In genomic region chr2:27887830-27888229, GRCh38 we compare ENCODE assay signal across 17 cellular contexts. TPM values are rescaled to one million over a fixed set of nuclear protein-coding genes. Genes with fewer than 3 reads are reported as not detected.
DNase-seq lines count a peak whose midpoint lies in the region; ATAC-seq, FAIRE-seq and TF ChIP-seq lines count a peak whose summit lies in the region.
"Had no signal": no experiment of that assay in that cellular context is flagged by ENCODE, and none has a peak within 500 bp of the region (broad histone marks: within the 10 kb centered on the region; RNA-seq: fewer than 3 reads in every experiment).

No MANE protein-coding gene starts in this region.

- peaks cover 33% of the 10 kb centered on the region for H3K4me1 Mint-ChIP-seq in Calu3 (ENCODE audit: low read depth, unreplicated experiment)

- BruUV-seq in Calu3 (replicated peaks; lab: Mats Ljungman, UMichigan), result no TSS peak

- intact Hi-C loops in Calu3 (cut with micrococcal nuclease; ENCODE audit: unreplicated experiment) (loop anchor here (2.0 kb wide), 1 partner anchor 509 kb away; no protein-coding TSS in a partner anchor), sigmoid colon (cut with DNase I) (no loop called here), lower leg skin (cut with DNase I; ENCODE audit: low total_unique reads) (loop anchor here (5.0 kb wide), 1 partner anchor 514 kb away; no protein-coding TSS in a partner anchor)

- no peaks in the 10 kb centered on the region for H3K9me3 ChIP-seq in A549
- H3K9me3 ChIP-seq in adipocyte (ENCODE audit: control insufficient read depth, low read length), result no peaks in the 10 kb centered on the region
- no peaks in the 10 kb centered on the region for H3K9me3 ChIP-seq in sigmoid colon

- DNase-seq in A549 (ENCODE audit: low read depth in 1 of 2, low spot score in 1 of 2) (no peak), Calu3 (no peak), adipocyte (ENCODE audit: low read depth) (no peak), sigmoid colon (no peak), lower leg skin (ENCODE audit: low spot score in 2 of 2) (no peak), T-helper 9 cell (no peak)
- DNase-seq: activated CD4-positive, alpha-beta T cell treated with anti-CD3 and anti-CD28 coated beads for 1 hour; activated CD8-positive, alpha-beta memory T cell treated with anti-CD3 and anti-CD28 coated beads for 24 hours; hippocampal formation; NCI-H1417 treated with DMSO at 0.1 percent for 48 hours had no signal

- TF ChIP-seq EP300 in A549 (IDR thresholded peaks at IDR 0.05) (no peak), sigmoid colon (IDR thresholded peaks at IDR 0.05) (no peak)

- no peak for TF ChIP-seq RAD21 in A549 (conservative IDR thresholded peaks at IDR 0.05 in 1 of 2, IDR thresholded peaks at IDR 0.05 in 1 of 2)

- H3K4me1 ChIP-seq in A549 (peaks cover 72% of the 10 kb centered on the region), adipocyte (ENCODE audit: control insufficient read depth, insufficient read depth, low read length) (peaks cover 41% of the 10 kb centered on the region), sigmoid colon (peaks cover 0 to 28% (median 19%) of the 10 kb centered on the region in 4 donors)

- H3K36me3 ChIP-seq in adipocyte (ENCODE audit: control insufficient read depth, insufficient read depth, low read length, severe bottlenecking) (no peaks in the 10 kb centered on the region), sigmoid colon (no peaks in the 10 kb centered on the region)

- H3K9me3 Mint-ChIP-seq in Calu3 (ENCODE audit: low read depth, unreplicated experiment), result peaks cover under 1% of the 10 kb centered on the region
- H3K9me3 Mint-ChIP-seq: nephron had no signal

- H3K27me3 ChIP-seq in adipocyte (replicated peaks; ENCODE audit: control insufficient read depth, insufficient read depth, low read length), result no peaks in the 10 kb centered on the region
- H3K27me3 ChIP-seq in sigmoid colon, result no peaks in the 10 kb centered on the region

- no peaks in the 10 kb centered on the region for H3K27me3 Mint-ChIP-seq in Calu3 (ENCODE audit: unreplicated experiment)
- H3K27me3 Mint-ChIP-seq: activated naive CD8-positive, alpha-beta T cell; progenitor cell of endocrine pancreas had no signal

- ATAC-seq in A549, result no peak
- no peak for ATAC-seq in HG03520 (IDR thresholded peaks at IDR 0.05; ENCODE audit: unreplicated experiment)
- no peak for ATAC-seq in HG02885 (IDR thresholded peaks at IDR 0.05; ENCODE audit: poor library complexity, unreplicated experiment)

- H3K9ac ChIP-seq in adipocyte (ENCODE audit: low read length), result peak overlapping the region; percentile 90

- FAIRE-seq in A549 (lab: Jason Lieb, UNC), result no peak
- FAIRE-seq: islet of Langerhans had no signal

- H3K4me3 ChIP-seq in A549, result no peak overlapping the region
- no peak overlapping the region for H3K4me3 ChIP-seq in adipocyte (ENCODE audit: low read length)
- no peak overlapping the region for H3K4me3 ChIP-seq in sigmoid colon
- no peak overlapping the region for H3K4me3 ChIP-seq in lower leg skin (ENCODE audit: low read depth, poor library complexity, severe bottlenecking)

- peaks cover 26% of the 10 kb centered on the region for H3K36me3 Mint-ChIP-seq in Calu3 (ENCODE audit: insufficient read depth, unreplicated experiment)
- H3K36me3 Mint-ChIP-seq: brain had no signal

- H3K4me2 ChIP-seq in A549, result peak overlapping the region; percentile 82

- peak overlapping the region; percentile 94 to 97 for H3K27ac ChIP-seq in A549
- peak overlapping the region; percentile 91 to 97 (median 94) for H3K27ac ChIP-seq in sigmoid colon

- WGBS in A549 (ENCODE audit: missing lambda C conversion rate), result 91% methylated on average over 3 of the region's 3 CpGs
- 77 to 83% methylated on average over 3 of the region's 3 CpGs for WGBS in sigmoid colon, 2 donors
- 85 to 87% methylated on average over 3 of the region's 3 CpGs for WGBS in lower leg skin, 2 donors

- POLR2A ChIA-PET in A549 (lab: Yijun Ruan, JAX), result no interaction called here

- peak overlapping the region; percentile 97 for H3K27ac Mint-ChIP-seq in Calu3 (ENCODE audit: unreplicated experiment)
- H3K27ac Mint-ChIP-seq: activated naive CD8-positive, alpha-beta T cell; progenitor cell of endocrine pancreas had no signal

- CTCF ChIA-PET in A549 (lab: Yijun Ruan, JAX), result interaction anchor here (0.6 to 1.2 kb wide), 5 partner anchors 14 to 1022 kb away, joined by 3 to 4 read pairs (median 3); no protein-coding TSS in a partner anchor
- CTCF ChIA-PET in Calu3 (lab: Charles Lee), result no interaction called here

- TF ChIP-seq POLR2A in A549 (IDR thresholded peaks at IDR 0.05; ENCODE audit: low read length) (no peak), sigmoid colon (IDR thresholded peaks at IDR 0.05) (no peak), lower leg skin (IDR thresholded peaks at IDR 0.05) (no peak)

- TF ChIP-seq CTCF in A549 (IDR thresholded peaks at IDR 0.05) (no peak), Calu3 (IDR thresholded peaks at IDR 0.05; ENCODE audit: unreplicated experiment) (no peak), sigmoid colon (IDR thresholded peaks at IDR 0.05) (no peak), lower leg skin (IDR thresholded peaks at IDR 0.05) (no peak)

- no peak overlapping the region for H3K4me3 Mint-ChIP-seq in Calu3 (ENCODE audit: low read depth, unreplicated experiment)

TF ChIP-seq in A549, 52 proteins besides CTCF, POLR2A, EP300 and RAD21:
- no peak for TF ChIP-seq JUNB (IDR thresholded peaks at IDR 0.05)
- no peak for TF ChIP-seq KDM1A (IDR thresholded peaks at IDR 0.05; ENCODE audit: low read depth)
- TF ChIP-seq CHD2 (IDR thresholded peaks at IDR 0.05; ENCODE audit: low read length, partially characterized antibody), result no peak
- TF ChIP-seq MAZ (IDR thresholded peaks at IDR 0.05; ENCODE audit: borderline replicate concordance, low read depth, low read length), result no peak
- no peak for TF ChIP-seq GATA3 (IDR thresholded peaks at IDR 0.05; ENCODE audit: borderline replicate concordance)
- no peak for TF ChIP-seq JUN (IDR thresholded peaks at IDR 0.05)
- TF ChIP-seq CBX8 (IDR thresholded peaks at IDR 0.05), result no peak
- TF ChIP-seq HES2 (IDR thresholded peaks at IDR 0.05), result no peak
- TF ChIP-seq EHMT2 (IDR thresholded peaks at IDR 0.05; ENCODE audit: low read depth), result no peak
- no peak for TF ChIP-seq MYC (IDR thresholded peaks at IDR 0.05; ENCODE audit: borderline replicate concordance, low read length)
- no peak for TF ChIP-seq HOXA7 (CRISPR knock-in tag; IDR thresholded peaks at IDR 0.05)
- TF ChIP-seq POLR2AphosphoS2 (conservative IDR thresholded peaks at IDR 0.05; ENCODE audit: low read length), result no peak
- TF ChIP-seq ZNF302 (CRISPR knock-in tag; IDR thresholded peaks at IDR 0.05), result no peak
- TF ChIP-seq ZSCAN20 (CRISPR knock-in tag; IDR thresholded peaks at IDR 0.05), result no peak

RNA-seq across cellular contexts. Expression of gene RBKS, which starts 2.4 kb away (rescaled TPM):
- 7.4 and 8.5 TPM in 2 replicates for polyA plus RNA-seq in A549 (2011; rRNA removed)
- 5.5 and 6.7 TPM in 2 replicates for polyA plus RNA-seq in A549 (2012; cell fraction: cytosol; rRNA removed)
- 3.3 and 4.3 TPM in 2 replicates for polyA plus RNA-seq in A549 (2012; cell fraction: nucleus; rRNA removed)
- polyA plus RNA-seq in A549 (2017; fragmentation: RNase III; extraction: RNeasy Plus Mini Kit Qiagen cat#74134 plus additional on column Dnase treatment), result 7.6 to 9.5 TPM (median 8.5 TPM) in 3 replicates
- polyA minus RNA-seq in A549 (2011; rRNA and poly(A)+ RNA removed), result 5.5 and 5.9 TPM in 2 replicates
- total RNA-seq in Calu3 (2022), result 2.3 and 3.3 TPM in 2 replicates
- total RNA-seq in sigmoid colon, result 1 to 10 TPM in 3 of 4 donors, under 1 TPM in 1; 0.55 to 3.1 (median 1.9) TPM
- 10 to 100 TPM in 2 of 3 donors, 1 to 10 TPM in 1; 5.1 to 28.0 (median 13.2) TPM for polyA plus RNA-seq in sigmoid colon
- total RNA-seq in lower leg skin, result 1 to 10 TPM in 3 of 4 donors, under 1 TPM in 1; 0.95 to 2.6 (median 1.3) TPM

RNA-seq across cellular contexts. Expression of gene BABAM2, which starts 2.7 kb away (rescaled TPM):
- polyA plus RNA-seq in A549 (2011; rRNA removed), result 78.4 and 87.1 TPM in 2 replicates
- polyA plus RNA-seq in A549 (2012; cell fraction: cytosol; rRNA removed), result 36.4 and 40.0 TPM in 2 replicates
- polyA plus RNA-seq in A549 (2012; cell fraction: nucleus; rRNA removed), result 23.5 and 26.3 TPM in 2 replicates
- polyA plus RNA-seq in A549 (2017; fragmentation: RNase III; extraction: RNeasy Plus Mini Kit Qiagen cat#74134 plus additional on column Dnase treatment), result 52.9 to 54.0 TPM (median 53.7 TPM) in 3 replicates
- 60.8 and 68.7 TPM in 2 replicates for polyA minus RNA-seq in A549 (2011; rRNA and poly(A)+ RNA removed)
- total RNA-seq in Calu3 (2022), result 43.5 and 59.3 TPM in 2 replicates
- 10 to 100 TPM; 24.4 to 52.3 (median 31.2) TPM for total RNA-seq in sigmoid colon
- polyA plus RNA-seq in sigmoid colon, result 10 to 100 TPM; 22.9 to 25.2 (median 25.0) TPM
- 10 to 100 TPM; 18.4 to 28.5 (median 23.9) TPM for total RNA-seq in lower leg skin
